8 cellular contexts compared by ENCODE assay signal in the genomic region with DNA sequence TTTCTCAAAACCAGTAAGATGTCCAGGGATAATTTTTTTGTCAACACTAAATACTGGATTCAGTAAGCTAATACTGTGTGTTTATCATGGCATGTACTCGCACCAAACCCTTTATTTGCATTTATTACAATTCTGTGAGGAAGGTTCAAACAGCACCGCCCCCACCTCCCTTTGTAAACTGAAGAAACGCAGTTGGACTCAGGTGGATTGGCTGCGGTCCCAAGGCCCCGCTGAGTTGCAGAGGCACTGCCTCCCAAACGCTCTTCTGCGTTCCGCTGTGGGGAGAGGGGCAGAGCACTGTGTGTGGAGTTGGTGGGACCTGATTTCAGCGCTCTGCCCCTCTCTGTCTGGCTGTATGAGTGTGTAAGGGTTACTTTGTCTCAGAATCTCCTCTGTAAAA. TPM values are rescaled to one million over a fixed set of nuclear protein-coding genes. Genes with fewer than 3 reads are reported as not detected.
DNase-seq lines count a peak whose midpoint lies in the region; ATAC-seq and TF ChIP-seq lines count a peak whose summit lies in the region.

No MANE protein-coding gene starts in this region.

- peak overlapping the region; percentile 67 for H2AFZ ChIP-seq in PC-3 (ENCODE audit: low read length)

- TF ChIP-seq CTCF in A673 (conservative IDR thresholded peaks at IDR 0.05; ENCODE audit: low read depth, low read length) (no peak), GM20000 (IDR thresholded peaks at IDR 0.05; ENCODE audit: extremely low read depth, missing control alignments) (no peak), PC-3 (conservative IDR thresholded peaks at IDR 0.05; ENCODE audit: low read depth, low read length) (no peak), fibroblast of mammary gland (conservative IDR thresholded peaks at IDR 0.05; ENCODE audit: control insufficient read depth, insufficient read depth, low read depth, low read length) (no peak), coronary artery (IDR thresholded peaks at IDR 0.05) (no peak)

- ATAC-seq in PC-3 (peak; percentile 3), GM18498 (IDR thresholded peaks at IDR 0.05; ENCODE audit: unreplicated experiment) (no peak), GM18909 (IDR thresholded peaks at IDR 0.05; ENCODE audit: poor library complexity, unreplicated experiment) (no peak)

- no peaks in the 10 kb centered on the region for H3F3A ChIP-seq in PC-3 (ENCODE audit: low read length, unreplicated experiment)

- peaks cover 10% of the 10 kb centered on the region for H3K79me2 ChIP-seq in PC-3 (ENCODE audit: low read length)

- H3K4me3 ChIP-seq in A673 (ENCODE audit: low read depth, low read length, poor library complexity, severe bottlenecking) (peak overlapping the region; percentile 76), PC-3 (ENCODE audit: low read length) (peak overlapping the region; percentile 77), fibroblast of mammary gland (ENCODE audit: control insufficient read depth, low read depth, low read length) (peak overlapping the region; percentile 73), coronary artery (no peak overlapping the region)

- H3K9me2 ChIP-seq in PC-3 (replicated peaks; ENCODE audit: low read length) = no peaks in the 10 kb centered on the region

- DNase-seq in A673 (ENCODE audit: low spot score) (peak; percentile 55), GM20000 (ENCODE audit: low spot score) (peak; percentile 40), PC-3 (peak; percentile 51), fibroblast of mammary gland (ENCODE audit: low read depth) (no peak), coronary artery (ENCODE audit: low spot score) (no peak), NCI-H524 (lab: John Stamatoyannopoulos, UW) (no peak)

- H3K4me1 ChIP-seq in A673 (ENCODE audit: insufficient read depth, low read length, poor library complexity, severe bottlenecking) (peaks cover 15% of the 10 kb centered on the region), PC-3 (ENCODE audit: insufficient read depth, low read length) (peaks cover 19% of the 10 kb centered on the region)

- POLR2A ChIA-PET in A673 (lab: Charles Lee; ENCODE audit: low non-redundant PET) = interaction anchor here (0.5 kb wide), 1 partner anchor 641 kb away, joined by 10 read pairs; no protein-coding TSS in a partner anchor
- POLR2A ChIA-PET in PC-3 (lab: Charles Lee; ENCODE audit: unreplicated experiment) = no interaction called here

- H3K36me3 ChIP-seq in A673 (ENCODE audit: insufficient read depth, low read length, poor library complexity, severe bottlenecking) (peaks cover 34% of the 10 kb centered on the region), PC-3 (ENCODE audit: low read depth, low read length) (peaks cover 6% of the 10 kb centered on the region)

- H3K9ac ChIP-seq in PC-3 (ENCODE audit: low read length) = peak overlapping the region; percentile 67; the same call in 1 of the 2 replicates

- H3K4me2 ChIP-seq in PC-3 (ENCODE audit: low read length) = peak overlapping the region; percentile 82

- H3K27ac ChIP-seq in A673 (ENCODE audit: low read depth, low read length, poor library complexity, severe bottlenecking) (peak overlapping the region; percentile 98), PC-3 (ENCODE audit: low read length) (no peak overlapping the region), coronary artery (peak overlapping the region in 1 of 2 donors; percentile 80)

- intact Hi-C loops in A673 (cut with micrococcal nuclease; ENCODE audit: unreplicated experiment) = loop anchor here (1.0 to 5.0 kb wide), 3 partner anchors 21 to 315 kb away; a partner anchor contains a TSS
- intact Hi-C loops in PC-3 (cut with micrococcal nuclease) = loop anchor here (1.0 to 5.0 kb wide), 4 partner anchors 36 to 93 kb away; a partner anchor contains a TSS

- no peaks in the 10 kb centered on the region for H3K9me3 ChIP-seq in A673 (ENCODE audit: low read depth, low read length, poor library complexity, severe bottlenecking)
- no peaks in the 10 kb centered on the region for H3K9me3 ChIP-seq in PC-3 (ENCODE audit: low read length)

- H4K20me1 ChIP-seq in PC-3 (ENCODE audit: low read length) = no peaks in the 10 kb centered on the region

- CTCF ChIA-PET in A673 (lab: Charles Lee) (interaction anchor here (0.7 to 2.8 kb wide), 12 partner anchors 8 to 808 kb away, joined by 3 to 26 read pairs (median 8); a partner anchor contains a TSS), PC-3 (lab: Charles Lee) (interaction anchor here (0.6 to 1.1 kb wide), 4 partner anchors 10 to 437 kb away, joined by 3 to 7 read pairs (median 4); no protein-coding TSS in a partner anchor)

- H3K27me3 ChIP-seq in A673 (replicated peaks; ENCODE audit: insufficient read depth, low read depth, low read length, poor library complexity) (no peaks in the 10 kb centered on the region), PC-3 (ENCODE audit: low read length) (no peaks in the 10 kb centered on the region)

- no TSS peak for BruUV-seq in A673 (replicated peaks; lab: Mats Ljungman, UMichigan)
- no TSS peak for BruUV-seq in PC-3 (replicated peaks; lab: Mats Ljungman, UMichigan)

RNA-seq across cellular contexts. Expression of a gene that starts 1.2 kb away (rescaled TPM):
- total RNA-seq in A673 (2021) (28.8 and 39.5 TPM in 2 replicates), PC-3 (2014; rRNA removed) (9.2 and 11.7 TPM in 2 replicates)

RNA-seq across cellular contexts. Expression of a gene that starts 20.8 kb away (rescaled TPM):
- total RNA-seq in A673 (2021) (74.4 and 77.7 TPM in 2 replicates), PC-3 (2014; rRNA removed) (68.4 and 73.7 TPM in 2 replicates)

RNA-seq across cellular contexts. Expression of a gene that starts 23.6 kb away (rescaled TPM):
- total RNA-seq in A673 (2021) (22.6 and 23.9 TPM in 2 replicates), PC-3 (2014; rRNA removed) (18.5 and 19.6 TPM in 2 replicates)

RNA-seq across cellular contexts. Expression of a gene that starts 38.4 kb away (rescaled TPM):
- total RNA-seq in A673 (2021) (338 and 339 TPM in 2 replicates), PC-3 (2014; rRNA removed) (236 and 243 TPM in 2 replicates)

RNA-seq across cellular contexts. Expression of a gene that starts 52.8 kb away (rescaled TPM):
- 75.7 and 91.3 TPM in 2 replicates for total RNA-seq in A673 (2021)
- total RNA-seq in PC-3 (2014; rRNA removed) = 19.8 and 26.3 TPM in 2 replicates

Comparison
In these comparisons a context has a peak if more than half of its experiments do, and no peak if none do; other contexts are left out.
1. DNase-seq: peak in A673 (single experiment), GM20000 (single experiment) and PC-3 (single experiment); none in fibroblast of mammary gland (single experiment), coronary artery (single experiment) and NCI-H524 (0 of 2).